In the genomic region with DNA sequence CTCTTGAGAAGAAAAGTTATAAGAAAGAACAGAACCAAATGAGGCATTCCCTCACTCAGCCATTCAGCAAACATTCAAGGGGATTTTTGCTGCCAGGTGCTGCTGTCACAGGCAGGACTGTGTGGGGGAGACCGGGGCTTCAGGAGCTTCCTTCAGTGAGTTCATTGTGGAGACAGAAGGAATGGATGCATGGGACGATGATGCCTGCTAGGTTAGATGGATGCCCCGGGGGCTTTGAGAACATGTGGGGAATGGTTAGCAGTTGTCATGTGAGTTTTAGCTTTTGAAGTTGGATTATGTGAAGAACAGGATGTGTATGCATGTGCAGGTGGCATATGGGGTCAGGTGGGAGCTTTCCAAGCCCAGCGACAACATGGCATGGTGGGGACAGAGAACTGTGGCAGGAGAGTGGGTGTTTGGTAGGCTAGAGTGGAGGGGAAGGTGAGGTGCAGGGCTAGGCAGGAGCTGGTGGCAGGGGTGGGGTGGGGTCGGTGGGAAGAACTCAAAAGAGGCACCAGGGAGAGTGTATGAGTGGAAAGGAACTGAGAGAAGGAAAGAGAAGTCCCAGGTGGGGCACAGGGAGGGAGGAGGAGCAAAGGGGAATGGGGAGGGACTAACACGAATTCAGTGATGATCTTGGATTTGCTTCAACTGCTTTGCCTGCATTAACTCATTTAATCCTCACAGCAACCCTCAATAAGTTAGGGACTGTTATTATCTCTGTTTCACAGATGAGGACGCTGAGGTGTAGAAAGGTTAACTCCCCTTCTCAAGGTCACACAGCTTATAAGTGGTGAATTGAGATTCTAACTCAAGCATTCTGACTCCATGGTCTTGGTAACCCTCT, we compare ENCODE assay signal across 1 cellular context.
TF ChIP-seq lines count a peak whose summit lies in the region.

No MANE protein-coding gene starts in this region.

TF ChIP-seq in HCT116, 20 proteins besides CTCF, POLR2A, EP300 and RAD21:
- TF ChIP-seq ZFX (IDR thresholded peaks at IDR 0.05) = no peak
- no peak for TF ChIP-seq SP1 (IDR thresholded peaks at IDR 0.05; ENCODE audit: low read depth)
- no peak for TF ChIP-seq SRF (IDR thresholded peaks at IDR 0.05; ENCODE audit: low read depth)
- TF ChIP-seq POLR2AphosphoS5 (IDR thresholded peaks at IDR 0.05; ENCODE audit: low read depth, low read length) = no peak
- TF ChIP-seq JUND (IDR thresholded peaks at IDR 0.05) = no peak
- no peak for TF ChIP-seq EZH2 (IDR thresholded peaks at IDR 0.05)
- TF ChIP-seq EZH2phosphoT487 (IDR thresholded peaks at IDR 0.05; ENCODE audit: borderline replicate concordance) = no peak
- TF ChIP-seq MAX (IDR thresholded peaks at IDR 0.05) = no peak
- TF ChIP-seq YY1 (IDR thresholded peaks at IDR 0.05; ENCODE audit: extremely low read depth, insufficient replicate concordance, low read depth, low read length) = no peak
- TF ChIP-seq ZNF274 (IDR thresholded peaks at IDR 0.05; ENCODE audit: low read depth, low read length) = no peak
- no peak for TF ChIP-seq CEBPB (IDR thresholded peaks at IDR 0.05; ENCODE audit: low read depth)
- no peak for TF ChIP-seq TCF7L2 (IDR thresholded peaks at IDR 0.05; ENCODE audit: borderline replicate concordance, extremely low read depth, insufficient read depth, insufficient read length)
- TF ChIP-seq ELF1 (IDR thresholded peaks at IDR 0.05; ENCODE audit: borderline replicate concordance, low read depth) = no peak
- no peak for TF ChIP-seq FOSL1 (IDR thresholded peaks at IDR 0.05; ENCODE audit: low read depth)
- no peak for TF ChIP-seq REST (IDR thresholded peaks at IDR 0.05; ENCODE audit: low read depth)
